21 cellular contexts compared by ENCODE assay signal in genomic region chr11:914204-914603, GRCh38. TPM values are rescaled to one million over a fixed set of nuclear protein-coding genes. Genes with fewer than 3 reads are reported as not detected.
DNase-seq lines count a peak whose midpoint lies in the region; ATAC-seq, FAIRE-seq and TF ChIP-seq lines count a peak whose summit lies in the region.
"Had no signal": no experiment of that assay in that cellular context is flagged by ENCODE, and none has a peak within 500 bp of the region (broad histone marks: within the 10 kb centered on the region; RNA-seq: fewer than 3 reads in every experiment).

No MANE protein-coding gene starts in this region.

- TF ChIP-seq POLR2A in HepG2 (IDR thresholded peaks at IDR 0.05; ENCODE audit: insufficient read depth in 1 of 2, low read depth in 2 of 2, low read length in 2 of 2) (no peak), sigmoid colon (IDR thresholded peaks at IDR 0.05) (no peak)

- peak overlapping the region in 6 of 10 donors; percentile 14 to 85 (median 30) for H3K27ac ChIP-seq in heart right ventricle
- peak overlapping the region; percentile 82 for H3K27ac ChIP-seq in HepG2 (ENCODE audit: extremely low read length, insufficient read depth, low read length)
- H3K27ac ChIP-seq in sigmoid colon: peak overlapping the region in 3 of 4 donors; percentile 27 to 55 (median 42)
- H3K27ac ChIP-seq in upper lobe of right lung: peak overlapping the region; percentile 68
- H3K27ac ChIP-seq: 22Rv1, GM23248 had no signal

- no peak overlapping the region for H2AFZ ChIP-seq in HepG2 (ENCODE audit: low read length)
- H2AFZ ChIP-seq: GM23248 had no signal

- H3K4me3 ChIP-seq in heart right ventricle (peak overlapping the region in 3 of 10 donors; percentile 8 to 24 (median 16)), HepG2 (replicated peaks in 1 of 3; ENCODE audit: insufficient read depth in 1 of 3, low read depth in 2 of 3, low read length in 3 of 3) (peak overlapping the region; percentile 46 to 59 (median 46)), sigmoid colon (no peak overlapping the region), upper lobe of right lung (no peak overlapping the region)
- H3K4me3 ChIP-seq: GM23248 had no signal

- TF ChIP-seq CTCF in heart right ventricle (IDR thresholded peaks at IDR 0.05): no peak
- no peak for TF ChIP-seq CTCF in HepG2 (CRISPR knock-in tag; IDR thresholded peaks at IDR 0.05)
- no peak for TF ChIP-seq CTCF in sigmoid colon (IDR thresholded peaks at IDR 0.05)
- TF ChIP-seq CTCF in upper lobe of right lung (IDR thresholded peaks at IDR 0.05): no peak
- TF ChIP-seq CTCF in progenitor cell of endocrine pancreas (IDR thresholded peaks at IDR 0.05; ENCODE audit: unreplicated experiment): no peak

- H3K9ac ChIP-seq in HepG2 (ENCODE audit: insufficient read depth, low read depth, low read length): peak overlapping the region; percentile 60
- H3K9ac ChIP-seq: GM23248 had no signal

- H3K27me3 Mint-ChIP-seq in progenitor cell of endocrine pancreas: no peaks in the 10 kb centered on the region

- CTCF ChIA-PET in HepG2 (lab: Yijun Ruan, JAX; ENCODE audit: low intra/inter-chr PET ratio, low total read pairs): no interaction called here

- POLR2A ChIA-PET in HepG2 (lab: Yijun Ruan, JAX): no interaction called here

- H3K4me1 Mint-ChIP-seq in progenitor cell of endocrine pancreas (ENCODE audit: low read depth): peaks cover 8% of the 10 kb centered on the region

- H3K27ac Mint-ChIP-seq in progenitor cell of endocrine pancreas: no peak overlapping the region
- H3K27ac Mint-ChIP-seq: CD8-positive, alpha-beta T cell had no signal

- no peaks in the 10 kb centered on the region for H3K9me3 ChIP-seq in heart right ventricle
- no peaks in the 10 kb centered on the region for H3K9me3 ChIP-seq in HepG2 (ENCODE audit: low read length)
- H3K9me3 ChIP-seq in sigmoid colon: no peaks in the 10 kb centered on the region
- no peaks in the 10 kb centered on the region for H3K9me3 ChIP-seq in upper lobe of right lung

- TSS peak; percentile 67 for BruUV-seq in HepG2 (replicated peaks; lab: Mats Ljungman, UMichigan)

- in situ Hi-C loops in HepG2 (cut with HindIII; ENCODE audit: extremely low pct_ligation_motif_present, low pct_unique_long_range_greater_than_20kb): no loop called here

- no peaks in the 10 kb centered on the region for H3K27me3 ChIP-seq in heart right ventricle
- no peaks in the 10 kb centered on the region; a peak in 1 of 5 replicates for H3K27me3 ChIP-seq in HepG2 (ENCODE audit: control insufficient read depth in 1 of 2, insufficient read depth in 2 of 2, low read length in 2 of 2)
- H3K27me3 ChIP-seq in sigmoid colon: no peaks in the 10 kb centered on the region
- no peaks in the 10 kb centered on the region for H3K27me3 ChIP-seq in upper lobe of right lung

- TF ChIP-seq RAD21 in HepG2 (CRISPR knock-in tag; IDR thresholded peaks at IDR 0.05): no peak

- peaks cover 0 to 31% (median 17%) of the 10 kb centered on the region in 9 donors for H3K4me1 ChIP-seq in heart right ventricle
- peaks cover 55% of the 10 kb centered on the region for H3K4me1 ChIP-seq in HepG2 (ENCODE audit: insufficient read depth, low read length)
- peaks cover 0 to 27% (median 21%) of the 10 kb centered on the region in 4 donors for H3K4me1 ChIP-seq in sigmoid colon
- H3K4me1 ChIP-seq in upper lobe of right lung: peaks cover 14% of the 10 kb centered on the region

- no peaks in the 10 kb centered on the region for H3K9me3 Mint-ChIP-seq in progenitor cell of endocrine pancreas (ENCODE audit: low read depth)
- H3K9me3 Mint-ChIP-seq: CD8-positive, alpha-beta T cell had no signal

- ATAC-seq in heart right ventricle: no peak
- no peak for ATAC-seq in Right ventricle myocardium inferior
- no peak for ATAC-seq in HepG2
- no peak for ATAC-seq in upper lobe of right lung
- ATAC-seq: CD8-positive, alpha-beta T cell; Panc1 had no signal

- H4K20me1 ChIP-seq in HepG2 (ENCODE audit: insufficient read depth, low read length): no peaks in the 10 kb centered on the region

- H3K36me3 Mint-ChIP-seq in progenitor cell of endocrine pancreas (ENCODE audit: insufficient read depth): no peaks in the 10 kb centered on the region

- peak overlapping the region; percentile 69 for H3K4me2 ChIP-seq in HepG2 (ENCODE audit: low read depth, low read length)

- WGBS in heart right ventricle, 2 donors: 73 to 82% methylated on average over 5 of the region's 5 CpGs
- 31% methylated on average over 4 of the region's 5 CpGs for WGBS in HepG2 (ENCODE audit: low lambda C conversion rate)
- WGBS in sigmoid colon, 2 donors: 72 to 77% methylated on average over 5 of the region's 5 CpGs

- intact Hi-C loops in heart right ventricle (cut with DNase I): loop anchor here in 1 of 10 donors (5.0 kb wide), 1 partner anchor 67 kb away; no protein-coding TSS in a partner anchor
- intact Hi-C loops in Right ventricle myocardium inferior (cut with DNase I): loop anchor here (5.0 kb wide), 1 partner anchor 72 kb away; the partner anchor contains the start of genes POLR2L and TSPAN4
- intact Hi-C loops in HepG2 (cut with micrococcal nuclease; ENCODE audit: unreplicated experiment): no loop called here
- intact Hi-C loops in sigmoid colon (cut with DNase I): loop anchor here (5.0 kb wide), 1 partner anchor 67 kb away; no protein-coding TSS in a partner anchor
- intact Hi-C loops in upper lobe of right lung (cut with DNase I): no loop called here

- peaks cover 17% of the 10 kb centered on the region for H3K79me2 ChIP-seq in HepG2 (ENCODE audit: insufficient read depth, low read length)

- H3K36me3 ChIP-seq in heart right ventricle: no peaks in the 10 kb centered on the region
- 0 out of 5 replicates have a peak, but pooled peaks cover 0 to 2% of the 10 kb centered on the region in 2 experiments for H3K36me3 ChIP-seq in HepG2 (replicated peaks in 1 of 2; ENCODE audit: control insufficient read depth in 1 of 2, insufficient read depth in 2 of 2, low read length in 2 of 2)
- no peaks in the 10 kb centered on the region for H3K36me3 ChIP-seq in sigmoid colon
- no peaks in the 10 kb centered on the region for H3K36me3 ChIP-seq in upper lobe of right lung

- DNase-seq in heart right ventricle (no peak), Right ventricle myocardium inferior (ENCODE audit: missing footprints) (no peak), HepG2 (ENCODE audit: low spot score) (no peak), sigmoid colon (no peak), upper lobe of right lung (no peak), progenitor cell of endocrine pancreas (ENCODE audit: low spot score, unreplicated experiment) (no peak), KG1 (lab: John Stamatoyannopoulos, UW) (no peak), HCEC 1CT (no peak)
- DNase-seq: CD8-positive, alpha-beta T cell; DND-41; GDM1; GM23248; NCI-H1105 treated with DMSO at 0.1 percent for 48 hours; NCI-H187 treated with DMSO at 0.1 percent for 48 hours; NCI-H2171; NCI-H446 treated with DMSO at 0.1 percent for 48 hours; NCI-H748 treated with DMSO at 0.1 percent for 48 hours; SHP77 had no signal

- no peak overlapping the region for H3K4me3 Mint-ChIP-seq in progenitor cell of endocrine pancreas (ENCODE audit: low read depth)
- H3K4me3 Mint-ChIP-seq: CD8-positive, alpha-beta T cell had no signal

- no peak for TF ChIP-seq EP300 in HepG2 (IDR thresholded peaks at IDR 0.05; ENCODE audit: low read depth in 2 of 2, low read length in 2 of 2)
- no peak for TF ChIP-seq EP300 in HepG2 (CRISPR knock-in tag; IDR thresholded peaks at IDR 0.05; ENCODE audit: borderline replicate concordance)
- no peak for TF ChIP-seq EP300 in sigmoid colon (IDR thresholded peaks at IDR 0.05)

- no peak for FAIRE-seq in HepG2 (lab: Jason Lieb, UNC)
- FAIRE-seq: D721Med had no signal

RNA-seq across cellular contexts. Expression of gene CHID1, which starts 3.6 kb away (rescaled TPM):
- 10 to 100 TPM; 47.9 to 75.2 (median 62.4) TPM for total RNA-seq in heart right ventricle
- 10 to 100 TPM; 40.1 to 53.5 TPM for polyA plus RNA-seq in heart right ventricle
- 49.4 TPM for total RNA-seq in Right ventricle myocardium inferior
- total RNA-seq in HepG2 (2016; rRNA removed; fragmentation: Illumina TruSeq; extraction: Trizol): 39.6 and 65.1 TPM in 2 replicates
- total RNA-seq in HepG2 (2016; cell fraction: cytosol; rRNA removed; fragmentation: Illumina TruSeq; extraction: Trizol; ENCODE audit: low read depth): 33.8 and 46.6 TPM in 2 replicates
- total RNA-seq in HepG2 (2016; cell fraction: insoluble cytoplasmic fraction; rRNA removed; fragmentation: Illumina TruSeq; extraction: Trizol): 38.9 and 71.7 TPM in 2 replicates
- 45.9 and 51.6 TPM in 2 replicates for total RNA-seq in HepG2 (2016; cell fraction: membrane; rRNA removed; fragmentation: Illumina TruSeq; extraction: Trizol)
- total RNA-seq in HepG2 (2016; cell fraction: nucleus; rRNA removed; fragmentation: Illumina TruSeq; extraction: Trizol): 60.6 and 61.3 TPM in 2 replicates
- polyA plus RNA-seq in HepG2 (2011; rRNA removed): 93.6 and 102 TPM in 2 replicates
- 113 and 124 TPM in 2 replicates for polyA plus RNA-seq in HepG2 (2011; cell fraction: cytosol; rRNA removed)
- polyA plus RNA-seq in HepG2 (2011; cell fraction: nucleus; rRNA removed): 70.7 and 76.1 TPM in 2 replicates
- polyA plus RNA-seq in HepG2 (2012): 49.7 and 66.2 TPM in 2 replicates
- 34.4 and 49.9 TPM in 2 replicates for polyA plus RNA-seq in HepG2 (2016; cell fraction: cytosol; fragmentation: Illumina TruSeq; extraction: Trizol; ENCODE audit: low read depth)
- polyA plus RNA-seq in HepG2 (2016; cell fraction: insoluble cytoplasmic fraction; fragmentation: Illumina TruSeq; extraction: Trizol; ENCODE audit: low read depth): 41.0 and 42.5 TPM in 2 replicates
- polyA plus RNA-seq in HepG2 (2016; cell fraction: membrane; fragmentation: Illumina TruSeq; extraction: Trizol; ENCODE audit: low read depth): 38.3 and 51.4 TPM in 2 replicates
- polyA plus RNA-seq in HepG2 (2016; cell fraction: nucleus; fragmentation: Illumina TruSeq; extraction: Trizol; ENCODE audit: insufficient read depth, low read depth): 96.7 and 105 TPM in 2 replicates
- polyA minus RNA-seq in HepG2 (2011; rRNA and poly(A)+ RNA removed; ENCODE audit: low replicate concordance): 40.3 and 91.1 TPM in 2 replicates
- polyA minus RNA-seq in HepG2 (2011; cell fraction: cytosol; rRNA and poly(A)+ RNA removed): 32.6 and 33.2 TPM in 2 replicates
- polyA minus RNA-seq in HepG2 (2011; cell fraction: nucleus; rRNA and poly(A)+ RNA removed): 25.8 and 26.1 TPM in 2 replicates
- total RNA-seq in sigmoid colon: 10 to 100 TPM; 45.7 to 52.3 (median 48.0) TPM
- polyA plus RNA-seq in sigmoid colon: 10 to 100 TPM; 16.9 to 52.0 (median 18.0) TPM
- total RNA-seq in upper lobe of right lung: 52.9 TPM
- total RNA-seq in progenitor cell of endocrine pancreas: 79.1 and 87.0 TPM in 2 replicates

RNA-seq across cellular contexts. Expression of gene AP2A2, which starts 11.5 kb away (rescaled TPM):
- total RNA-seq in heart right ventricle (10 to 100 TPM; 28.9 to 58.4 (median 38.8) TPM), Right ventricle myocardium inferior (51.7 TPM), HepG2 (2016; rRNA removed; fragmentation: Illumina TruSeq; extraction: Trizol) (25.7 and 25.9 TPM in 2 replicates), sigmoid colon (10 to 100 TPM; 42.6 to 78.4 (median 53.1) TPM), upper lobe of right lung (92.0 TPM), progenitor cell of endocrine pancreas (86.6 and 88.8 TPM in 2 replicates)
- polyA plus RNA-seq in heart right ventricle (10 to 100 TPM; 24.3 to 27.9 TPM), HepG2 (2011; rRNA removed) (74.5 and 75.7 TPM in 2 replicates), sigmoid colon (10 to 100 TPM; 21.0 to 47.0 (median 31.4) TPM)
- total RNA-seq in HepG2 (2016; cell fraction: cytosol; rRNA removed; fragmentation: Illumina TruSeq; extraction: Trizol; ENCODE audit: low read depth): 22.1 and 25.6 TPM in 2 replicates
- total RNA-seq in HepG2 (2016; cell fraction: insoluble cytoplasmic fraction; rRNA removed; fragmentation: Illumina TruSeq; extraction: Trizol): 21.5 and 27.6 TPM in 2 replicates
- total RNA-seq in HepG2 (2016; cell fraction: membrane; rRNA removed; fragmentation: Illumina TruSeq; extraction: Trizol): 26.2 and 26.6 TPM in 2 replicates
- 26.6 and 31.5 TPM in 2 replicates for total RNA-seq in HepG2 (2016; cell fraction: nucleus; rRNA removed; fragmentation: Illumina TruSeq; extraction: Trizol)
- polyA plus RNA-seq in HepG2 (2011; cell fraction: cytosol; rRNA removed): 39.6 and 44.6 TPM in 2 replicates
- 182 and 223 TPM in 2 replicates for polyA plus RNA-seq in HepG2 (2011; cell fraction: nucleus; rRNA removed)
- 56.1 and 60.7 TPM in 2 replicates for polyA plus RNA-seq in HepG2 (2012)
- 7.3 and 8.2 TPM in 2 replicates for polyA plus RNA-seq in HepG2 (2016; cell fraction: cytosol; fragmentation: Illumina TruSeq; extraction: Trizol; ENCODE audit: low read depth)
- 31.3 and 36.3 TPM in 2 replicates for polyA plus RNA-seq in HepG2 (2016; cell fraction: insoluble cytoplasmic fraction; fragmentation: Illumina TruSeq; extraction: Trizol; ENCODE audit: low read depth)
- polyA plus RNA-seq in HepG2 (2016; cell fraction: membrane; fragmentation: Illumina TruSeq; extraction: Trizol; ENCODE audit: low read depth): 16.2 and 21.0 TPM in 2 replicates
- polyA plus RNA-seq in HepG2 (2016; cell fraction: nucleus; fragmentation: Illumina TruSeq; extraction: Trizol; ENCODE audit: insufficient read depth, low read depth): 75.2 and 92.2 TPM in 2 replicates
- 90.1 and 145 TPM in 2 replicates for polyA minus RNA-seq in HepG2 (2011; rRNA and poly(A)+ RNA removed; ENCODE audit: low replicate concordance)
- polyA minus RNA-seq in HepG2 (2011; cell fraction: cytosol; rRNA and poly(A)+ RNA removed): 78.0 and 102 TPM in 2 replicates
- 65.8 and 74.2 TPM in 2 replicates for polyA minus RNA-seq in HepG2 (2011; cell fraction: nucleus; rRNA and poly(A)+ RNA removed)

Comparison
In these comparisons a context has a peak if more than half of its experiments do, and no peak if none do; other contexts are left out.
1. H3K27ac ChIP-seq: peak in every context shown above with its lines; median percentile 82 in HepG2; 68 in upper lobe of right lung; 42 in sigmoid colon; 30 in heart right ventricle.
2. H3K4me3 ChIP-seq: peak in HepG2 (3 of 3); none in sigmoid colon (0 of 4) and upper lobe of right lung (single experiment).
3. intact Hi-C loops: an anchor here in Right ventricle myocardium inferior (5.0 kb wide) and sigmoid colon (5.0 kb wide); none called in HepG2 and upper lobe of right lung.